In the genomic region with DNA sequence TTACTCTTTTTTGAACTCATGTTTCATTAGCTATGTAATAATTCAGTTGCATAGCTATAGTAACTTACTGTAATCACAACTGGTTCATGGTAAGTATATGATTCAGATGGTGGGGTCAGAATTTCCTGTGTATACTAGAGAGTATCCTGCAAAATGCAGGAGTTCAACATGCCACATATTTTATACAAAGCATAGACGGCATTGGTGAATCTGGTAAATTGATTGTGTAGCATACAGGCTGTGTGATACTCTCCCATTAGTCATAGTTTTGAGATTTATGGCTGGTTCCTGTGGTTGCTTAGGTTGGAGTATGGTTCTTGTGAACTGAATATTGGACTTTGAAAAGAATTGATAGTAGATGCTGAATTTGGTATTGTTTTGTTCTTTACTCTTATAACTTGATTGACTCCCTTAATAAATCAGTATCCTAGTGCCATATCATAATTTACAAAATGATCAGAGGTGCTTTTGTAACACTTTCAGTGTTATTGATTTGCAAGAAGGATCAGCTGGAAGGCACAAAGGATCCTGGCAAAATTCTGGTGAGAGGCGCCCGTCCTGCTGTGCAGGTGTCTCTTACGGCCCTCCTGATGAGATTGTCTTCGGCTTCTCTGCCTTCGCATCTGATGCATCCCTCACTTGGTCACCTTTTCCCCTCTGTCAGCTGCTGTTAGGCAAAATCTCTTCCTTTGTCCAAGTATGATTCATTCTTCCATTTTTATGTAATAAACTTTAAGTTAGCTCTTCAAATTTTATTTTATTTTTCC, we compare ENCODE assay signal across 15 cellular contexts. TPM values are rescaled to one million over a fixed set of nuclear protein-coding genes. Genes with fewer than 3 reads are reported as not detected.
DNase-seq lines count a peak whose midpoint lies in the region; ATAC-seq and TF ChIP-seq lines count a peak whose summit lies in the region.
"Had no signal": no experiment of that assay in that cellular context is flagged by ENCODE, and none has a peak within 500 bp of the region (broad histone marks: within the 10 kb centered on the region; RNA-seq: fewer than 3 reads in every experiment).

No MANE protein-coding gene starts in this region.

- peaks cover 5% of the 10 kb centered on the region for H3K9me3 Mint-ChIP-seq in activated naive CD4-positive, alpha-beta T cell treated with anti-CD3 and anti-CD28 coated beads for 36 hours
- H3K9me3 Mint-ChIP-seq in stimulated activated naive CD8-positive, alpha-beta T cell treated with anti-CD3 and anti-CD28 coated beads, Interleukin-15, Interleukin-2, amounts not matched to agents 100 ng/mL and 50 ng/mL, for 24 hours = no peaks in the 10 kb centered on the region

- peak overlapping the region; percentile 25 for H3K4me3 Mint-ChIP-seq in activated naive CD4-positive, alpha-beta T cell treated with anti-CD3 and anti-CD28 coated beads for 36 hours
- H3K4me3 Mint-ChIP-seq in stimulated activated naive CD8-positive, alpha-beta T cell treated with anti-CD3 and anti-CD28 coated beads, Interleukin-15, Interleukin-2, amounts not matched to agents 100 ng/mL and 50 ng/mL, for 24 hours = peak overlapping the region; percentile 52

- no peak for ATAC-seq in heart left ventricle
- ATAC-seq: upper lobe of right lung had no signal

- H3K4me3 ChIP-seq in heart left ventricle = no peak overlapping the region
- H3K4me3 ChIP-seq: adrenal gland, esophagus muscularis mucosa, upper lobe of right lung had no signal

- no peak for TF ChIP-seq POLR2A in heart left ventricle (IDR thresholded peaks at IDR 0.05)

- peaks cover 89% of the 10 kb centered on the region for H3K4me1 Mint-ChIP-seq in activated naive CD4-positive, alpha-beta T cell treated with anti-CD3 and anti-CD28 coated beads for 36 hours (ENCODE audit: low read depth)
- H3K4me1 Mint-ChIP-seq in stimulated activated naive CD8-positive, alpha-beta T cell treated with anti-CD3 and anti-CD28 coated beads, Interleukin-15, Interleukin-2, amounts not matched to agents 100 ng/mL and 50 ng/mL, for 24 hours (ENCODE audit: low read depth) = peaks cover 98% of the 10 kb centered on the region

- no peaks in the 10 kb centered on the region for H3K9me3 ChIP-seq in heart left ventricle
- H3K9me3 ChIP-seq: adrenal gland, esophagus muscularis mucosa, upper lobe of right lung had no signal

- H3K4me1 ChIP-seq in heart left ventricle = peaks cover 7 to 94% (median 57%) of the 10 kb centered on the region in 12 donors

- intact Hi-C loops in activated naive CD4-positive, alpha-beta T cell treated with anti-CD3 and anti-CD28 coated beads for 36 hours (cut with micrococcal nuclease) = loop anchor here (1.0 to 2.0 kb wide), 6 partner anchors 8 to 81 kb away; no protein-coding TSS in a partner anchor
- intact Hi-C loops in heart left ventricle (cut with DNase I) = no loop called here

- no peak for TF ChIP-seq CTCF in heart left ventricle (IDR thresholded peaks at IDR 0.05)

- peak overlapping the region; percentile 78 for H3K27ac Mint-ChIP-seq in activated naive CD4-positive, alpha-beta T cell treated with anti-CD3 and anti-CD28 coated beads for 36 hours
- H3K27ac Mint-ChIP-seq in stimulated activated naive CD8-positive, alpha-beta T cell treated with anti-CD3 and anti-CD28 coated beads, Interleukin-15, Interleukin-2, amounts not matched to agents 100 ng/mL and 50 ng/mL, for 24 hours = peak overlapping the region; percentile 88

- DNase-seq in activated naive CD4-positive, alpha-beta T cell treated with anti-CD3 and anti-CD28 coated beads for 36 hours = no peak
- DNase-seq in activated naive CD4-positive, alpha-beta T cell treated with anti-CD3 and anti-CD28 coated beads, Interleukin-2, amount 50 U/mL, for 16 hours = no peak
- DNase-seq in NCI-H345 treated with DMSO at 0.1 percent for 48 hours (lab: John Stamatoyannopoulos, UW; ENCODE audit: unreplicated experiment) (peak; percentile 30), epithelial cell of prostate (ENCODE audit: low read depth, low spot score) (no peak), heart left ventricle (no peak), foreskin melanocyte (no peak), T-helper 1 cell (no peak)
- DNase-seq: adrenal gland, mesendoderm, NCI-H1417 treated with DMSO at 0.1 percent for 48 hours, T1000, upper lobe of right lung had no signal

- H3K36me3 ChIP-seq in heart left ventricle = no peaks in the 10 kb centered on the region
- H3K36me3 ChIP-seq: adrenal gland, esophagus muscularis mucosa, upper lobe of right lung had no signal

- no peaks in the 10 kb centered on the region for H3K27me3 Mint-ChIP-seq in activated naive CD4-positive, alpha-beta T cell treated with anti-CD3 and anti-CD28 coated beads for 36 hours (ENCODE audit: low read depth)
- no peaks in the 10 kb centered on the region for H3K27me3 Mint-ChIP-seq in stimulated activated naive CD8-positive, alpha-beta T cell treated with anti-CD3 and anti-CD28 coated beads, Interleukin-15, Interleukin-2, amounts not matched to agents 100 ng/mL and 50 ng/mL, for 24 hours

- H3K36me3 Mint-ChIP-seq in activated naive CD4-positive, alpha-beta T cell treated with anti-CD3 and anti-CD28 coated beads for 36 hours (ENCODE audit: low read depth) = peaks cover 19% of the 10 kb centered on the region
- peaks cover 50% of the 10 kb centered on the region for H3K36me3 Mint-ChIP-seq in stimulated activated naive CD8-positive, alpha-beta T cell treated with anti-CD3 and anti-CD28 coated beads, Interleukin-15, Interleukin-2, amounts not matched to agents 100 ng/mL and 50 ng/mL, for 24 hours (ENCODE audit: low read depth)

- peak overlapping the region; percentile 3 for H3K27ac ChIP-seq in epithelial cell of prostate
- peak overlapping the region in 1 of 12 donors; percentile 0 for H3K27ac ChIP-seq in heart left ventricle
- H3K27ac ChIP-seq: esophagus muscularis mucosa, RWPE1, upper lobe of right lung had no signal

- H3K27me3 ChIP-seq in heart left ventricle = no peaks in the 10 kb centered on the region
- H3K27me3 ChIP-seq: adrenal gland, esophagus muscularis mucosa, upper lobe of right lung had no signal

- CTCF ChIA-PET in activated naive CD4-positive, alpha-beta T cell treated with anti-CD3 and anti-CD28 coated beads for 36 hours (lab: Charles Lee) = interaction anchor here (1.1 to 2.2 kb wide), 8 partner anchors 11 to 89 kb away, joined by 3 to 9 read pairs (median 5); no protein-coding TSS in a partner anchor

- 78 to 89% (median 85%) methylated on average over 6 of the region's 6 CpGs for WGBS in heart left ventricle, 4 donors

RNA-seq across cellular contexts. Expression of a gene that starts 22.6 kb away (rescaled TPM):
- total RNA-seq in activated naive CD4-positive, alpha-beta T cell treated with anti-CD3 and anti-CD28 coated beads for 36 hours = 10 to 100 TPM; 34.3 to 34.6 TPM
- 10 to 100 TPM; 27.6 to 44.0 (median 32.7) TPM for total RNA-seq in heart left ventricle
- polyA plus RNA-seq in heart left ventricle = 10 to 100 TPM; 15.4 to 30.2 TPM
